15 cellular contexts compared by ENCODE assay signal in the genomic region with DNA sequence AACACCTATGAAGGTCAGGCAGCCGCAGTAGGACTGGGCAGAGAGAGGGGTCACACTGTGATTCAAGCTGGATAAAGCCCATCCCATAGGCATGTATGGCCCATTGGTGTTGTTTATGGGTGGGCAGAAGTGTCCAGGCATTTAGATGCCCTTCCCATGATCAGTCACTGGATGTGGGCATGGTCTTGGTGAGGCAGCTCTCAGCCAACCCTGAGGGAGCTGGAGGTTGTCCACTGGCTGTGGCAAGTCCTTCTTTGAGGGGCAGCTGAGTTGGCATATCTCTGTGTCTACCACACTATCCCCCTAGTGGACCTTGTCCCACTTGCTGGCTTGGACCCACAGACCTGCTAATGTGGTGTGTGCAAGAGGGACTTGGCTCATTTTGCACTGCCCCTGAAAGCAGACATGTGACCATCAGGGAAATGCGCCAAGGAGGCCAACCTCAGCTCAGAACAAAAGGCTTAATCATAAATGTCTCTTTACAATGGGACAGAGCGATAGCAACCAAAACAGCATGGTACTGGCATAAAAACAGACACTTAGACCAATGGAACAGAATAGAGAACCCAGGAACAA.
DNase-seq lines count a peak whose midpoint lies in the region; ATAC-seq, FAIRE-seq and TF ChIP-seq lines count a peak whose summit lies in the region.
"Had no signal": no experiment of that assay in that cellular context is flagged by ENCODE, and none has a peak within 500 bp of the region (broad histone marks: within the 10 kb centered on the region; RNA-seq: fewer than 3 reads in every experiment).

No MANE protein-coding gene starts in this region.

- no peaks in the 10 kb centered on the region for H3K9me3 ChIP-seq in breast epithelium
- no peaks in the 10 kb centered on the region for H3K9me3 ChIP-seq in small intestine (ENCODE audit: control insufficient read depth, low read depth)

- H3K36me3 ChIP-seq in breast epithelium (no peaks in the 10 kb centered on the region), small intestine (ENCODE audit: control insufficient read depth in 2 of 2, insufficient read depth in 2 of 2, low read length in 2 of 2) (no peaks in the 10 kb centered on the region)
- H3K36me3 ChIP-seq: BLaER1 had no signal

- no peak for TF ChIP-seq POLR2A in breast epithelium (IDR thresholded peaks at IDR 0.05)

- intact Hi-C loops in breast epithelium (cut with DNase I; ENCODE audit: low total_unique reads) = no loop called here

- no peaks in the 10 kb centered on the region for H3K27me3 ChIP-seq in breast epithelium
- H3K27me3 ChIP-seq in small intestine (ENCODE audit: control insufficient read depth in 2 of 2, insufficient read depth in 2 of 2, low read length in 2 of 2) = no peaks in the 10 kb centered on the region
- H3K27me3 ChIP-seq: BLaER1 had no signal

- TF ChIP-seq CTCF in breast epithelium (IDR thresholded peaks at IDR 0.05) = no peak

- no peak for ATAC-seq in SK-N-SH treated with all-trans-retinoic acid at 6 μM for 48 hours
- ATAC-seq: activated T-cell treated with anti-CD3 and anti-CD28 coated beads, Interleukin-2, amount 50 U/mL, for 72 hours; stimulated activated naive CD8-positive, alpha-beta T cell treated with anti-CD3 and anti-CD28 coated beads, Interleukin-15, Interleukin-2, amounts not matched to agents 100 U/mL and 50 U/mL, for 24 hours had no signal

- peak overlapping the region; percentile 3 to 9 for H3K27ac ChIP-seq in breast epithelium
- H3K27ac ChIP-seq in small intestine (ENCODE audit: low read depth in 1 of 2, low read length in 1 of 2) = no peak overlapping the region
- H3K27ac ChIP-seq: BLaER1 had no signal

- peak; percentile 7 for DNase-seq in LHCN-M2 (ENCODE audit: low read depth)
- DNase-seq in breast epithelium (ENCODE audit: low spot score in 2 of 2) = no peak
- peak; percentile 39 to 65 for DNase-seq in hippocampal formation (lab: John Stamatoyannopoulos, UW)
- DNase-seq in stimulated activated CD8-positive, alpha-beta memory T cell treated with anti-CD3 and anti-CD28 coated beads, Interleukin-4, amount 100 ng/mL, for 48 hours = peak; percentile 10
- no peak for DNase-seq in small intestine
- DNase-seq in dedifferentiated amniotic fluid mesenchymal stem cell (ENCODE audit: extremely low spot score) = no peak
- no peak for DNase-seq in NCI-H2196 treated with DMSO at 0.1 percent for 48 hours (lab: John Stamatoyannopoulos, UW; ENCODE audit: unreplicated experiment)
- DNase-seq: activated CD4-positive, alpha-beta T cell treated with anti-CD3 and anti-CD28 coated beads, Interleukin-2, amount 50 U/mL, for 1 hour; activated T-cell treated with anti-CD3 and anti-CD28 coated beads, Interleukin-2, amount 50 U/mL, for 72 hours; SK-N-SH; stimulated activated naive CD8-positive, alpha-beta T cell treated with anti-CD3 and anti-CD28 coated beads, Interleukin-15, Interleukin-2, amounts not matched to agents 100 U/mL and 50 U/mL, for 24 hours had no signal

- no peak for FAIRE-seq in small intestine (lab: Jason Lieb, UNC)
- FAIRE-seq: TTC549 had no signal

- H3K4me1 ChIP-seq in breast epithelium (no peaks in the 10 kb centered on the region), small intestine (ENCODE audit: control insufficient read depth in 2 of 2, insufficient read depth in 1 of 2, low read depth in 1 of 2, low read length in 1 of 2) (no peaks in the 10 kb centered on the region)

- no peak overlapping the region for H3K4me3 ChIP-seq in breast epithelium
- H3K4me3 ChIP-seq in small intestine (ENCODE audit: low read depth in 1 of 2, low read length in 2 of 2) = no peak overlapping the region
- H3K4me3 ChIP-seq: BLaER1, skin epidermis had no signal

- 63 to 84% (median 68%) methylated on average over 3 of the region's 3 CpGs for WGBS in small intestine, 3 donors

TF ChIP-seq in SK-N-SH treated with all-trans-retinoic acid at 6 μM for 48 hours, 23 proteins besides CTCF, POLR2A, EP300 and RAD21:
- TF ChIP-seq ZNF70 (CRISPR knock-in tag; IDR thresholded peaks at IDR 0.05) (no peak), SNAI2 (CRISPR knock-in tag; IDR thresholded peaks at IDR 0.05) (no peak), BACH2 (CRISPR knock-in tag; IDR thresholded peaks at IDR 0.05; ENCODE audit: borderline replicate concordance) (no peak), ESRRG (CRISPR knock-in tag; IDR thresholded peaks at IDR 0.05) (no peak), ARNTL (CRISPR knock-in tag; IDR thresholded peaks at IDR 0.05; ENCODE audit: borderline replicate concordance, low read depth) (no peak), ZFP30 (CRISPR knock-in tag; IDR thresholded peaks at IDR 0.05) (no peak), PPARA (CRISPR knock-in tag; IDR thresholded peaks at IDR 0.05; ENCODE audit: borderline replicate concordance) (no peak), OSR1 (CRISPR knock-in tag; IDR thresholded peaks at IDR 0.05) (no peak), ZNF8 (CRISPR knock-in tag; IDR thresholded peaks at IDR 0.05) (no peak), TOX (CRISPR knock-in tag; IDR thresholded peaks at IDR 0.05; ENCODE audit: borderline replicate concordance) (no peak)
- TF ChIP-seq, protein P1, sequence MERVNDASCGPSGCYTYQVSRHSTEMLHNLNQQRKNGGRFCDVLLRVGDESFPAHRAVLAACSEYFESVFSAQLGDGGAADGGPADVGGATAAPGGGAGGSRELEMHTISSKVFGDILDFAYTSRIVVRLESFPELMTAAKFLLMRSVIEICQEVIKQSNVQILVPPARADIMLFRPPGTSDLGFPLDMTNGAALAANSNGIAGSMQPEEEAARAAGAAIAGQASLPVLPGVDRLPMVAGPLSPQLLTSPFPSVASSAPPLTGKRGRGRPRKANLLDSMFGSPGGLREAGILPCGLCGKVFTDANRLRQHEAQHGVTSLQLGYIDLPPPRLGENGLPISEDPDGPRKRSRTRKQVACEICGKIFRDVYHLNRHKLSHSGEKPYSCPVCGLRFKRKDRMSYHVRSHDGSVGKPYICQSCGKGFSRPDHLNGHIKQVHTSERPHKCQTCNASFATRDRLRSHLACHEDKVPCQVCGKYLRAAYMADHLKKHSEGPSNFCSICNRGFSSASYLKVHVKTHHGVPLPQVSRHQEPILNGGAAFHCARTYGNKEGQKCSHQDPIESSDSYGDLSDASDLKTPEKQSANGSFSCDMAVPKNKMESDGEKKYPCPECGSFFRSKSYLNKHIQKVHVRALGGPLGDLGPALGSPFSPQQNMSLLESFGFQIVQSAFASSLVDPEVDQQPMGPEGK (CRISPR knock-in tag; IDR thresholded peaks at IDR 0.05; ENCODE audit: borderline replicate concordance) = no peak
- TF ChIP-seq, protein P2, sequence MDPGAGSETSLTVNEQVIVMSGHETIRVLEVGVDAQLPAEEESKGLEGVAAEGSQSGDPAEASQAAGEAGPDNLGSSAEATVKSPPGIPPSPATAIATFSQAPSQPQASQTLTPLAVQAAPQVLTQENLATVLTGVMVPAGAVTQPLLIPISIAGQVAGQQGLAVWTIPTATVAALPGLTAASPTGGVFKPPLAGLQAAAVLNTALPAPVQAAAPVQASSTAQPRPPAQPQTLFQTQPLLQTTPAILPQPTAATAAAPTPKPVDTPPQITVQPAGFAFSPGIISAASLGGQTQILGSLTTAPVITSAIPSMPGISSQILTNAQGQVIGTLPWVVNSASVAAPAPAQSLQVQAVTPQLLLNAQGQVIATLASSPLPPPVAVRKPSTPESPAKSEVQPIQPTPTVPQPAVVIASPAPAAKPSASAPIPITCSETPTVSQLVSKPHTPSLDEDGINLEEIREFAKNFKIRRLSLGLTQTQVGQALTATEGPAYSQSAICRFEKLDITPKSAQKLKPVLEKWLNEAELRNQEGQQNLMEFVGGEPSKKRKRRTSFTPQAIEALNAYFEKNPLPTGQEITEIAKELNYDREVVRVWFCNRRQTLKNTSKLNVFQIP (CRISPR knock-in tag; IDR thresholded peaks at IDR 0.05; ENCODE audit: borderline replicate concordance, low read depth) = no peak
- TF ChIP-seq, protein P3, sequence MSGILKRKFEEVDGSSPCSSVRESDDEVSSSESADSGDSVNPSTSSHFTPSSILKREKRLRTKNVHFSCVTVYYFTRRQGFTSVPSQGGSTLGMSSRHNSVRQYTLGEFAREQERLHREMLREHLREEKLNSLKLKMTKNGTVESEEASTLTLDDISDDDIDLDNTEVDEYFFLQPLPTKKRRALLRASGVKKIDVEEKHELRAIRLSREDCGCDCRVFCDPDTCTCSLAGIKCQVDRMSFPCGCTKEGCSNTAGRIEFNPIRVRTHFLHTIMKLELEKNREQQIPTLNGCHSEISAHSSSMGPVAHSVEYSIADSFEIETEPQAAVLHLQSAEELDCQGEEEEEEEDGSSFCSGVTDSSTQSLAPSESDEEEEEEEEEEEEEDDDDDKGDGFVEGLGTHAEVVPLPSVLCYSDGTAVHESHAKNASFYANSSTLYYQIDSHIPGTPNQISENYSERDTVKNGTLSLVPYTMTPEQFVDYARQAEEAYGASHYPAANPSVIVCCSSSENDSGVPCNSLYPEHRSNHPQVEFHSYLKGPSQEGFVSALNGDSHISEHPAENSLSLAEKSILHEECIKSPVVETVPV (CRISPR knock-in tag; IDR thresholded peaks at IDR 0.05) = no peak
- TF ChIP-seq, protein P4, sequence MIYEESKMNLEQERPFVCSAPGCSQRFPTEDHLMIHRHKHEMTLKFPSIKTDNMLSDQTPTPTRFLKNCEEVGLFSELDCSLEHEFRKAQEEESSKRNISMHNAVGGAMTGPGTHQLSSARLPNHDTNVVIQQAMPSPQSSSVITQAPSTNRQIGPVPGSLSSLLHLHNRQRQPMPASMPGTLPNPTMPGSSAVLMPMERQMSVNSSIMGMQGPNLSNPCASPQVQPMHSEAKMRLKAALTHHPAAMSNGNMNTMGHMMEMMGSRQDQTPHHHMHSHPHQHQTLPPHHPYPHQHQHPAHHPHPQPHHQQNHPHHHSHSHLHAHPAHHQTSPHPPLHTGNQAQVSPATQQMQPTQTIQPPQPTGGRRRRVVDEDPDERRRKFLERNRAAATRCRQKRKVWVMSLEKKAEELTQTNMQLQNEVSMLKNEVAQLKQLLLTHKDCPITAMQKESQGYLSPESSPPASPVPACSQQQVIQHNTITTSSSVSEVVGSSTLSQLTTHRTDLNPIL (CRISPR knock-in tag; IDR thresholded peaks at IDR 0.05; ENCODE audit: low read depth) = no peak

Comparison
In these comparisons a context has a peak if more than half of its experiments do, and no peak if none do; other contexts are left out.
1. DNase-seq: peak in LHCN-M2 (single experiment), hippocampal formation (2 of 2) and stimulated activated CD8-positive, alpha-beta memory T cell treated with anti-CD3 and anti-CD28 coated beads, Interleukin-4, amount 100 ng/mL, for 48 hours (single experiment); none in breast epithelium (0 of 2), small intestine (single experiment), dedifferentiated amniotic fluid mesenchymal stem cell (single experiment) and NCI-H2196 treated with DMSO at 0.1 percent for 48 hours (single experiment).
2. H3K27ac ChIP-seq: peak in breast epithelium (2 of 2); none in small intestine (0 of 2).